9 cellular contexts compared by ENCODE assay signal in the genomic region with DNA sequence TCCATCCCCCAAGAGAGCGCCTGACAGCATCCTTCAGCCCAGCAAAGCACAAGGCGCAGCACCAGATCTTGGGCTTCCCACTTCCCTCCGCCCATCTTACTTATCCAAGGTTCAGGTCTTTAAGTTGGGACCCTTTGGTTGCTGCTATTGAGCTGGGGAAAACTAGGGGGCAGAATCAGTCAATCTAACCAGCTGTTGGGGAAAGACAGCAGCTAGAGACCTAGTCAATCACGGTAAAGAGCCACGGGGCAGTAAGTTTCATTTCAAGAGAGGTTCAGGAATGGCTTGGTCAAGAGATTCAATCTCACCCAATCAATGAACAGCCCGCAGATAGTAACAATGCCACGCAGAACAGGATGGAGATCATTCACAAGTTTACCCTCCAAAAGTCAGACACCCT. TPM values are rescaled to one million over a fixed set of nuclear protein-coding genes. Genes with fewer than 3 reads are reported as not detected.
A peak's percentile ranks its signal among the peaks of the same experiment; 100 is the strongest.
DNase-seq lines count a peak whose midpoint lies in the region; ATAC-seq and TF ChIP-seq lines count a peak whose summit lies in the region.
"Had no signal": no experiment of that assay in that cellular context is flagged by ENCODE, and none has a peak within 500 bp of the region (broad histone marks: within the 10 kb centered on the region; RNA-seq: fewer than 3 reads in every experiment).

No MANE protein-coding gene starts in this region.

- peak overlapping the region; percentile 59 for H3K27ac Mint-ChIP-seq in Calu3 (ENCODE audit: unreplicated experiment)
- no peak overlapping the region for H3K27ac Mint-ChIP-seq in effector memory CD8-positive, alpha-beta T cell
- no peak overlapping the region for H3K27ac Mint-ChIP-seq in neural progenitor cell

- no peaks in the 10 kb centered on the region for H3K9me2 ChIP-seq in MM.1S (replicated peaks; ENCODE audit: insufficient read depth, low read length)

- H3K36me3 ChIP-seq in neural progenitor cell: no peaks in the 10 kb centered on the region
- H3K36me3 ChIP-seq in MM.1S (replicated peaks; ENCODE audit: insufficient read depth, low read length): no peaks in the 10 kb centered on the region
- H3K36me3 ChIP-seq: thyroid gland had no signal

- H3K27ac ChIP-seq in neural progenitor cell: no peak overlapping the region
- H3K27ac ChIP-seq in MM.1S (ENCODE audit: low read length): no peak overlapping the region
- H3K27ac ChIP-seq: thyroid gland had no signal

- intact Hi-C loops in Calu3 (cut with micrococcal nuclease; ENCODE audit: unreplicated experiment): loop anchor here (1.0 to 10.0 kb wide), 4 partner anchors 9 to 499 kb away; no protein-coding TSS in a partner anchor

- CTCF ChIA-PET in Calu3 (lab: Charles Lee): interaction anchor here (0.6 to 3.9 kb wide), 9 partner anchors 10 to 182 kb away, joined by 3 to 37 read pairs (median 4); no protein-coding TSS in a partner anchor

- H3K36me3 Mint-ChIP-seq in Calu3 (ENCODE audit: insufficient read depth, unreplicated experiment) (peaks cover 46% of the 10 kb centered on the region), neural progenitor cell (no peaks in the 10 kb centered on the region)
- peaks cover 16% of the 10 kb centered on the region for H3K36me3 Mint-ChIP-seq in effector memory CD8-positive, alpha-beta T cell (ENCODE audit: insufficient read depth)

- H3F3A ChIP-seq in neural progenitor cell (ENCODE audit: low read depth): peaks cover 19% of the 10 kb centered on the region
- H3F3A ChIP-seq in MM.1S (ENCODE audit: insufficient read depth, low read length): peaks cover 8% of the 10 kb centered on the region; the same call in 1 of the 2 replicates

- H2AFZ ChIP-seq in neural progenitor cell (replicated peaks) (no peak overlapping the region), MM.1S (ENCODE audit: low read length) (no peak overlapping the region)

- H3K79me2 ChIP-seq in neural progenitor cell (ENCODE audit: low read depth): no peaks in the 10 kb centered on the region
- H3K79me2 ChIP-seq in MM.1S (ENCODE audit: low read length): no peaks in the 10 kb centered on the region

- TF ChIP-seq CTCF in Calu3 (IDR thresholded peaks at IDR 0.05; ENCODE audit: unreplicated experiment): no peak
- TF ChIP-seq CTCF in LNCaP clone FGC (IDR thresholded peaks at IDR 0.05; ENCODE audit: control insufficient read depth, extremely low read depth, insufficient read depth): no peak
- peak; percentile 37 for TF ChIP-seq CTCF in neural progenitor cell (IDR thresholded peaks at IDR 0.05)
- TF ChIP-seq CTCF in MM.1S (IDR thresholded peaks at IDR 0.05; ENCODE audit: low read length): no peak

- H3K4me1 Mint-ChIP-seq in Calu3 (ENCODE audit: low read depth, unreplicated experiment): peaks cover 62% of the 10 kb centered on the region
- H3K4me1 Mint-ChIP-seq in effector memory CD8-positive, alpha-beta T cell (ENCODE audit: low read depth in 2 of 2): peaks cover 19 to 20% of the 10 kb centered on the region in 2 donors
- H3K4me1 Mint-ChIP-seq in neural progenitor cell: peaks cover 25% of the 10 kb centered on the region

- H3K9ac ChIP-seq in neural progenitor cell: no peak overlapping the region
- H3K9ac ChIP-seq in MM.1S (ENCODE audit: low read length): no peak overlapping the region

- BruUV-seq in Calu3 (replicated peaks; lab: Mats Ljungman, UMichigan): no TSS peak

- peak overlapping the region; percentile 61 for H3K4me3 ChIP-seq in LNCaP clone FGC (ENCODE audit: low read depth, low read length)
- H3K4me3 ChIP-seq in neural progenitor cell: peak overlapping the region; percentile 61
- no peak overlapping the region for H3K4me3 ChIP-seq in MM.1S (ENCODE audit: low read length)

- H3K9me3 ChIP-seq in neural progenitor cell (ENCODE audit: low read depth) (no peaks in the 10 kb centered on the region), MM.1S (replicated peaks; ENCODE audit: insufficient read depth, low read length) (no peaks in the 10 kb centered on the region)
- H3K9me3 ChIP-seq: thyroid gland had no signal

- peaks cover 22% of the 10 kb centered on the region for H4K20me1 ChIP-seq in neural progenitor cell (ENCODE audit: low read depth)
- H4K20me1 ChIP-seq in MM.1S (ENCODE audit: insufficient read depth, low read length): no peaks in the 10 kb centered on the region

- H3K27me3 Mint-ChIP-seq in Calu3 (ENCODE audit: unreplicated experiment): no peaks in the 10 kb centered on the region
- H3K27me3 Mint-ChIP-seq in effector memory CD8-positive, alpha-beta T cell: peaks cover 66 to 72% of the 10 kb centered on the region in 2 donors
- H3K27me3 Mint-ChIP-seq in neural progenitor cell (ENCODE audit: insufficient read depth, low read depth): peaks cover 11% of the 10 kb centered on the region

- ATAC-seq in effector memory CD8-positive, alpha-beta T cell (replicated peaks): no peak
- no peak for ATAC-seq in GM18861 (IDR thresholded peaks at IDR 0.05; ENCODE audit: unreplicated experiment)
- ATAC-seq in GM19395 (IDR thresholded peaks at IDR 0.05; ENCODE audit: unreplicated experiment): no peak

- DNase-seq in Calu3 (no peak), LNCaP clone FGC (ENCODE audit: low read depth) (no peak), neural progenitor cell (ENCODE audit: low spot score) (peak; percentile 44), MM.1S (no peak), SHP77 (lab: John Stamatoyannopoulos, UW) (no peak)
- DNase-seq in effector memory CD8-positive, alpha-beta T cell: no peak

- H3K4me1 ChIP-seq in neural progenitor cell (peaks cover 7% of the 10 kb centered on the region), MM.1S (ENCODE audit: low read length) (no peaks in the 10 kb centered on the region)

- H3K27me3 ChIP-seq in neural progenitor cell (peaks cover 74% of the 10 kb centered on the region), MM.1S (replicated peaks; ENCODE audit: insufficient read depth, low read length) (peaks cover 30% of the 10 kb centered on the region)
- H3K27me3 ChIP-seq: thyroid gland had no signal

- H3K4me2 ChIP-seq in neural progenitor cell (peak overlapping the region; percentile 86), MM.1S (ENCODE audit: low read depth, low read length) (no peak overlapping the region)

- H3K9me3 Mint-ChIP-seq in Calu3 (ENCODE audit: low read depth, unreplicated experiment): no peaks in the 10 kb centered on the region
- H3K9me3 Mint-ChIP-seq in effector memory CD8-positive, alpha-beta T cell: no peaks in the 10 kb centered on the region
- H3K9me3 Mint-ChIP-seq in neural progenitor cell: no peaks in the 10 kb centered on the region

- peak overlapping the region; percentile 82 for H3K4me3 Mint-ChIP-seq in Calu3 (ENCODE audit: low read depth, unreplicated experiment)
- peak overlapping the region; percentile 82 to 84 for H3K4me3 Mint-ChIP-seq in effector memory CD8-positive, alpha-beta T cell
- H3K4me3 Mint-ChIP-seq in neural progenitor cell: peak overlapping the region; percentile 82

RNA-seq across cellular contexts. Expression of a gene that starts 1.7 kb away (rescaled TPM):
- total RNA-seq in Calu3 (2022): 24.6 and 24.8 TPM in 2 replicates
- 0.37 and 0.84 TPM in 2 replicates for total RNA-seq in neural progenitor cell (ENCODE audit: low replicate concordance)

Comparison
In these comparisons a context has a peak if more than half of its experiments do, and no peak if none do; other contexts are left out.
1. RNA of a gene that starts 1.7 kb away (total RNA-seq): 24.6 to 24.8 TPM in Calu3; 0.37 to 0.84 TPM in neural progenitor cell; every median in the first group is over 10 times any median in the second.
2. Peak in every context shown above with its lines, with median percentiles within 50 percentile points of each other: H3K4me3 Mint-ChIP-seq.